7 cellular contexts compared by ENCODE assay signal in the genomic region with DNA sequence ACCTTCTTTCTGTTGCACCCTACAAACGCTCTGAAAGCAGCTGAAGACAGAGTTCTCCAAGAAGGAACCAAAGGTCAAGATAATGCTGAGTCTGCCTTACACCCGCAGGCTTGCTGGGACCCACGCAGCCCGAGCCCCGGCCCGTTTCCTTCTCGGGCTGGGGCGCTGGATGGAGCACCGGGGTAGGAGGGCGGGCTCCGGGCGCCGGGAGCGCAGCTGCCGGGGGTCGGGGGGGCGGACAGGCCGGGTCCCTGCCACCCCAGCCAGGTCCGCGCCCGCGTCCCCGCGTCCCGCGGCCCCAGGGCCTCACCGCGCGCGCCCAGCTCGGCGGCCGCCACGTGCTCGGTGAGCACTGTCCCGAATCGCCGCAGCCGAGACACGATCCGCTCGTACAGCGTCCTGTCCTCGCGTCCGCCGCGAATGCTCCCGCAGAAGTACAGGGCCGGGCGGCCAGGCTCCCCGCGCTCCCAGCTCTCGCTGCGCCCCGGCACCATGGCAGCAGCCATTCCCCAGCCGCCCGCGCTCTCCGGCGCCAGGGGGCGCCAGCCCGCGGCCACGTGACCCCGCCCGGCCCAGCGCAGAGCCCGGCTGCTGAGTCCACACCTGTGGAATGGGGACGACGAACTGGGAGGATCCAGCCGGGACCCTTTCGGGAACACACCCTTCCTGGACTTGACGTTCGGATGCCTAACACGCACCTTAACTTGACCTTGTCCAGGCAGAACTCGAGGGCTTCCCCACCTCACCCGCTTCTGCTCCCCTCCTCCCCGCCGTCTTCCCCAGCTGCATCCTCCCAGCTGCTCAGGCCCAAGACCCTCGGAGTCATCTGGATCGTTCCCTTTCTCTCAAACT. TPM values are rescaled to one million over a fixed set of nuclear protein-coding genes. Genes with fewer than 3 reads are reported as not detected.
DNase-seq lines count a peak whose midpoint lies in the region; ATAC-seq, FAIRE-seq and TF ChIP-seq lines count a peak whose summit lies in the region.

A gene with protein sequence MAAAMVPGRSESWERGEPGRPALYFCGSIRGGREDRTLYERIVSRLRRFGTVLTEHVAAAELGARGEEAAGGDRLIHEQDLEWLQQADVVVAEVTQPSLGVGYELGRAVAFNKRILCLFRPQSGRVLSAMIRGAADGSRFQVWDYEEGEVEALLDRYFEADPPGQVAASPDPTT (minus strand): TSS at position 531 of the 852 bp plus-strand sequence. CDS start 25 bp downstream, at position 506.

- peaks cover 6 to 7% of the 10 kb centered on the region in 2 donors for H3K4me1 ChIP-seq in kidney (ENCODE audit: control insufficient read depth in 1 of 2, insufficient read depth in 1 of 2, low read depth in 1 of 2, low read length in 2 of 2)

- TF ChIP-seq CTCF in GM13976 (IDR thresholded peaks at IDR 0.05; ENCODE audit: borderline replicate concordance, control extremely low read depth, extremely low read depth, insufficient read depth, missing control alignments) (peak; percentile 94), kidney (IDR thresholded peaks at IDR 0.05; ENCODE audit: borderline replicate concordance, extremely low read depth, insufficient read depth) (peak; percentile 85)

- H3K36me3 ChIP-seq in kidney (ENCODE audit: control insufficient read depth in 1 of 2, insufficient read depth in 2 of 2, low read length in 2 of 2), result no peaks in the 10 kb centered on the region

- H3K4me3 ChIP-seq in kidney (ENCODE audit: low read length in 2 of 2), result peak within 1 kb of the TSS; percentile 70 to 77

- DNase-seq in GM13976 (ENCODE audit: low spot score) (peak; percentile 90), NCI-H146 treated with DMSO at 0.1 percent for 48 hours (lab: John Stamatoyannopoulos, UW; ENCODE audit: unreplicated experiment) (peak; percentile 64), cerebellar cortex (ENCODE audit: low spot score) (peak; percentile 67), kidney (peak; percentile 92)
- DNase-seq in activated CD4-positive, CD25-positive, alpha-beta regulatory T cell treated with anti-CD3 and anti-CD28 coated beads, Interleukin-2, amount 50 U/mL, for 16 hours (ENCODE audit: low read depth, low spot score), result peak; percentile 59
- peak; percentile 85 for DNase-seq in stimulated activated CD4-positive, alpha-beta T cell treated with anti-CD3 and anti-CD28 coated beads, Interleukin-15, amount 100 ng/mL, for 24 hours

- in situ Hi-C loops in GM13976 (cut with MboI; ENCODE audit: low sequenced_read_pairs, unreplicated experiment), result no loop called here

- peak within 1 kb of the TSS; percentile 65 to 71 for H3K27ac ChIP-seq in kidney (ENCODE audit: low read depth in 2 of 2, low read length in 2 of 2)

- H3K9ac ChIP-seq in kidney (ENCODE audit: low read length in 2 of 2), result peak within 1 kb of the TSS; percentile 43 to 61

- no peak for FAIRE-seq in kidney (lab: Jason Lieb, UNC)

- H3K9me3 ChIP-seq in kidney (ENCODE audit: control insufficient read depth in 1 of 2, low read length in 2 of 2), result no peaks in the 10 kb centered on the region

- intact Hi-C loops in kidney (cut with DNase I), result no loop called here

- ATAC-seq in HG02642 (IDR thresholded peaks at IDR 0.05; ENCODE audit: poor library complexity, unreplicated experiment), result peak; percentile 83

RNA-seq across cellular contexts. Expression of the gene that starts here (rescaled TPM):
- 74.3 TPM for total RNA-seq in kidney
- 373 TPM for polyA plus RNA-seq in kidney (ENCODE audit: insufficient read depth, low read depth, low replicate concordance)

Comparison
In these comparisons a context has a peak if more than half of its experiments do, and no peak if none do; other contexts are left out.
1. Peak in every context shown above with its lines: DNase-seq, ATAC-seq, H3K4me3 ChIP-seq and H3K27ac ChIP-seq.